8 cellular contexts compared by ENCODE assay signal in the genomic region with DNA sequence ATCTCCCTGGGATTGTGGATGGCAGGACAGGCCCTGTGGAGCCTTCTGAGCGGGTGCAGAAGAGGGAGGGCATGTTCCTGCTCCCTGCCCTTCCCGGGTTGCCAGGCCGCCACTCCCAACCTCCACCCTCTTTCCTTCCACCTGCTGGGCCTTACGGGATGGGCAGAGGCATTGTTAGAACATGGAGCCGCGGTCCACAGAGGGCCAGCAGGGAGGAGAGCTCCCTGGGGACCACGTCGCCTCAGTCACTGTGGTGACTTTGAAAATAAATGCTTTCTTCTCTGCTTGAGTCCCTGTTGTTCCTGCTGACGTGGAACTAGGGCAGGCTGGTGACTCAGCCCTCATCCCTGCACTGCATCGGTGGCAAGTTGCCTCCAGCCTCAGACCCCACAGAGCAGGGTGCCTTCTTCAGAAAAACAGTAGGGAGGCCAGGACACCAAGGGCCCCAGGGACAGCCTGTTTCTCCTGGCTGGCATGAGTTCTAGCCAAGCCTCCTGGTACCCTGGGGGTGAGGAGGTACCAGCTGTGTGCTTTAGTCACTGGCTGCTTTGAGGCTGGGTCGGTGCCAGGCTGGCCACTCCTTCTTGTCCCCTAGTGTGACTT.
DNase-seq lines count a peak whose midpoint lies in the region; ATAC-seq and TF ChIP-seq lines count a peak whose summit lies in the region.

No MANE protein-coding gene starts in this region.

- DNase-seq in DND-41 (no peak), NCI-H146 treated with DMSO at 0.1 percent for 48 hours (lab: John Stamatoyannopoulos, UW; ENCODE audit: unreplicated experiment) (peak; percentile 55), astrocyte of the hippocampus (ENCODE audit: low read depth, low spot score) (peak; percentile 95), thyroid gland (peak; percentile 75 to 76), putamen (ENCODE audit: low spot score) (no peak)

- no peaks in the 10 kb centered on the region for H3K9me3 ChIP-seq in DND-41 (ENCODE audit: insufficient read depth, low read length, severe bottlenecking)
- H3K9me3 ChIP-seq in thyroid gland: no peaks in the 10 kb centered on the region

- H3K4me3 ChIP-seq in DND-41 (ENCODE audit: low read depth in 1 of 2, low read length in 2 of 2): no peak overlapping the region
- no peak overlapping the region for H3K4me3 ChIP-seq in thyroid gland (replicated peaks in 1 of 3)

- no peaks in the 10 kb centered on the region for H3K36me3 ChIP-seq in DND-41 (ENCODE audit: insufficient read depth, low read length)
- no peaks in the 10 kb centered on the region for H3K36me3 ChIP-seq in thyroid gland

- TF ChIP-seq POLR2A in thyroid gland (IDR thresholded peaks at IDR 0.05): peak in 1 of 2 donors; percentile 6

- H3K79me2 ChIP-seq in DND-41 (ENCODE audit: insufficient read depth, low read length): no peaks in the 10 kb centered on the region

- intact Hi-C loops in thyroid gland (cut with DNase I): no loop called here

- peak; percentile 27; the same call in 2 of the 3 replicates for ATAC-seq in DND-41 (ENCODE audit: insufficient read depth, low read depth)
- no peak for ATAC-seq in GM21619 (IDR thresholded peaks at IDR 0.05; ENCODE audit: unreplicated experiment)
- ATAC-seq in GM19397 (IDR thresholded peaks at IDR 0.05; ENCODE audit: unreplicated experiment): no peak

- H3K9ac ChIP-seq in DND-41 (ENCODE audit: low read depth, low read length): no peak overlapping the region

- WGBS in thyroid gland, 2 donors: 24 to 47% methylated on average over 8 to 11 of the region's 11 CpGs

- no peak overlapping the region for H3K4me2 ChIP-seq in DND-41 (ENCODE audit: insufficient read depth, low read length)

- no peaks in the 10 kb centered on the region for H4K20me1 ChIP-seq in DND-41 (ENCODE audit: insufficient read depth, low read length)

- H3K27me3 ChIP-seq in DND-41 (ENCODE audit: insufficient read depth, low read length, poor library complexity): no peaks in the 10 kb centered on the region
- no peaks in the 10 kb centered on the region for H3K27me3 ChIP-seq in layer of hippocampus (ENCODE audit: control insufficient read depth, insufficient read depth, low read length)
- no peaks in the 10 kb centered on the region for H3K27me3 ChIP-seq in thyroid gland

- H3K4me1 ChIP-seq in DND-41 (ENCODE audit: insufficient read depth, low read length) (no peaks in the 10 kb centered on the region), thyroid gland (peaks cover 18 to 31% of the 10 kb centered on the region in 2 donors)

- no peak overlapping the region for H3K27ac ChIP-seq in DND-41 (ENCODE audit: low read length)
- H3K27ac ChIP-seq in layer of hippocampus (ENCODE audit: low read depth, low read length): peak overlapping the region; percentile 49
- H3K27ac ChIP-seq in thyroid gland: peak overlapping the region; percentile 47 to 69 (median 52)

- no peak for TF ChIP-seq CTCF in DND-41 (IDR thresholded peaks at IDR 0.05; ENCODE audit: borderline replicate concordance, extremely low read depth, low read length, poor library complexity, severe bottlenecking)
- no peak for TF ChIP-seq CTCF in thyroid gland (IDR thresholded peaks at IDR 0.05)

- no peak overlapping the region for H2AFZ ChIP-seq in DND-41 (ENCODE audit: low read depth, low read length)

Comparison
In these comparisons a context has a peak if more than half of its experiments do, and no peak if none do; other contexts are left out.
1. DNase-seq: peak in NCI-H146 treated with DMSO at 0.1 percent for 48 hours (single experiment), astrocyte of the hippocampus (single experiment) and thyroid gland (2 of 2); none in DND-41 (single experiment) and putamen (single experiment).